24 cellular contexts compared by ENCODE assay signal in the genomic region with DNA sequence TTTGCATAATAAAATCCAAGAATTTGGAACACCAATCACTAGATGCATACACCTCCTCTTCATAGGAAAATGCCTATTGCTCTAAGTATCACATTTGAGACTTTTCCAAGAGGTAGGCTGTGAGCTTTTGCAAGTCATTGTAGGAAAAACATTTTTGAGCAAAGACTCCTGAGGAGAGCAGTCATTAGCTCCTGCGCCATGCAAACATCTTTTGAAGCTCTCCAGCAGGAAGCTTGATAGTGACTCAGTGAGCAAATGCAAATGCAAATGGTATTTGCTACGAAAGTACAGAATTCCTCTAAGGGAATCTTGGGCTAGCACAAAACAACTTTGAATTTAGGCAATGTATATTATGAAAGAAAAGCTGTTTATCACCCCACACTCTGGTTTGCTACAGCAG.
A peak's percentile ranks its signal among the peaks of the same experiment; 100 is the strongest.
DNase-seq lines count a peak whose midpoint lies in the region; ATAC-seq lines count a peak whose summit lies in the region.
"Had no signal": no experiment of that assay in that cellular context is flagged by ENCODE, and none has a peak within 500 bp of the region (broad histone marks: within the 10 kb centered on the region; RNA-seq: fewer than 3 reads in every experiment).

No MANE protein-coding gene starts in this region.

- no peak overlapping the region for H3K56ac ChIP-seq in mesendoderm (ENCODE audit: low read length)

- H3K4ac ChIP-seq in mesendoderm (ENCODE audit: low read depth, low read length): no peak overlapping the region

- no peak overlapping the region for H3K4me3 ChIP-seq in mesendoderm (ENCODE audit: low read length)
- H3K4me3 ChIP-seq: Peyer's patch, SJCRH30 had no signal

- H4K5ac ChIP-seq in mesendoderm (ENCODE audit: low read length): no peak overlapping the region

- no peak overlapping the region for H4K8ac ChIP-seq in mesendoderm (ENCODE audit: low read depth, low read length)

- no CpG with 5 or more reads among the region's 2 CpGs for WGBS in mesendoderm (ENCODE audit: extremely low coverage, insufficient coverage, low lambda C conversion rate)

- no peak overlapping the region for H2BK120ac ChIP-seq in mesendoderm (ENCODE audit: low read depth, low read length)

- no peak overlapping the region for H3K4me2 ChIP-seq in mesendoderm (ENCODE audit: low read length)
- H3K4me2 ChIP-seq: KMS-11 had no signal

- ATAC-seq in HG02884 (IDR thresholded peaks at IDR 0.05; ENCODE audit: unreplicated experiment) (no peak), HG02642 (IDR thresholded peaks at IDR 0.05; ENCODE audit: poor library complexity, unreplicated experiment) (no peak), HG03565 (IDR thresholded peaks at IDR 0.05; ENCODE audit: unreplicated experiment) (no peak)
- ATAC-seq: CD8-positive, alpha-beta T cell had no signal

- peaks cover 6% of the 10 kb centered on the region for H3K4me1 ChIP-seq in mesendoderm (ENCODE audit: control insufficient read depth, low read depth, low read length)
- H3K4me1 ChIP-seq: Peyer's patch, SJCRH30 had no signal

- no peak overlapping the region for H3K9ac ChIP-seq in mesendoderm (ENCODE audit: low read length)
- H3K9ac ChIP-seq: KMS-11 had no signal

- H3K79me1 ChIP-seq in mesendoderm (ENCODE audit: low read length): no peaks in the 10 kb centered on the region

- H3K23ac ChIP-seq in mesendoderm (ENCODE audit: low read length): no peak overlapping the region

- H2BK15ac ChIP-seq in mesendoderm (replicated peaks; ENCODE audit: low read depth): no peak overlapping the region

- H3K27ac ChIP-seq in caudate nucleus (ENCODE audit: low read depth, low read length): peak overlapping the region; percentile 13
- no peak overlapping the region for H3K27ac ChIP-seq in mesendoderm (ENCODE audit: low read depth, low read length)
- H3K27ac ChIP-seq: KMS-11, Peyer's patch, SJCRH30 had no signal

- H2AK5ac ChIP-seq in mesendoderm (ENCODE audit: low read length): no peak overlapping the region

- H3K79me2 ChIP-seq in mesendoderm (ENCODE audit: control insufficient read depth, insufficient read depth, low read length): no peaks in the 10 kb centered on the region

- DNase-seq in ELR (ENCODE audit: low read depth) (peak; percentile 18), NCI-H69 (lab: John Stamatoyannopoulos, UW) (peak; percentile 37), caudate nucleus (lab: John Stamatoyannopoulos, UW) (peak in 6 of 61 donors; percentile 9 to 78 (median 32)), mesendoderm (peak; percentile 41), GDM1 (lab: John Stamatoyannopoulos, UW) (no peak)
- DNase-seq: AML-193; C1 segment of cervical spinal cord; CD8-positive, alpha-beta T cell; DND-41; H7; IMR-90; NCI-H1092 treated with DMSO at 0.1 percent for 48 hours; NCI-H1436 treated with DMSO at 0.1 percent for 48 hours; NCI-H2029 treated with DMSO at 0.1 percent for 48 hours; NCI-H226; NCI-H510A treated with DMSO at 0.1 percent for 48 hours; NCI-H774; NK-92 treated with Interleukin-12 subunit alpha and Interleukin-12 subunit beta, amount 100 ng/mL, for 24 hours; Peyer's patch; SJCRH30 had no signal

- H3K27me3 ChIP-seq in mesendoderm (ENCODE audit: insufficient read depth, low read length, poor library complexity): no peaks in the 10 kb centered on the region
- H3K27me3 ChIP-seq: Peyer's patch, SJCRH30 had no signal

- H3K18ac ChIP-seq in mesendoderm (ENCODE audit: low read length): no peak overlapping the region

- H2BK5ac ChIP-seq in mesendoderm (ENCODE audit: low read length): no peak overlapping the region

- H3K36me3 ChIP-seq in mesendoderm (ENCODE audit: control insufficient read depth, insufficient read depth, low read length): no peaks in the 10 kb centered on the region
- H3K36me3 ChIP-seq: Peyer's patch, SJCRH30 had no signal
